8 cellular contexts compared by ENCODE assay signal in genomic region chr1:151059342-151060240, GRCh38. TPM values are rescaled to one million over a fixed set of nuclear protein-coding genes. Genes with fewer than 3 reads are reported as not detected.
A peak's percentile ranks its signal among the peaks of the same experiment; 100 is the strongest.
DNase-seq lines count a peak whose midpoint lies in the region; ATAC-seq and TF ChIP-seq lines count a peak whose summit lies in the region.

Gene CDC42SE1 (minus strand): TSS chr1:151059622. CDS start chr1:151055730, 3,892 bp downstream.

- H3K27ac ChIP-seq in KOPT-K1 (ENCODE audit: low read depth, low read length, poor library complexity, severe bottlenecking) (peak within 1 kb of the TSS; percentile 84), RWPE1 (peak within 1 kb of the TSS; percentile 88), stomach (peak within 1 kb of the TSS; percentile 96 to 99 (median 97))

- H3K4me1 Mint-ChIP-seq in activated T-helper 2 cell treated with anti-CD3 and anti-CD28 coated beads, Interferon-gamma antibody, Interleukin-2, Interleukin-4, amounts not matched to agents 10 μg/mL and 5 μg/mL and 100 μg/mL, durations not matched to agents 14 hours and 24 hours and 36 hours (ENCODE audit: low read depth) = peaks cover 60% of the 10 kb centered on the region
- H3K4me1 Mint-ChIP-seq in nephron progenitor cell = peaks cover 80% of the 10 kb centered on the region

- H3K9me3 ChIP-seq in KOPT-K1 (ENCODE audit: insufficient read depth, low read length, poor library complexity, severe bottlenecking) (no peaks in the 10 kb centered on the region), stomach (no peaks in the 10 kb centered on the region)

- TF ChIP-seq EP300 in stomach (IDR thresholded peaks at IDR 0.05) = no peak

- POLR2A ChIA-PET in RWPE1 (lab: Yijun Ruan, JAX; ENCODE audit: low non-redundant PET) = interaction anchor here (1.1 kb wide), 1 partner anchor 11 kb away, joined by 7 read pairs; the partner anchor contains the start of gene C1orf56

- H3K4me3 ChIP-seq in fibroblast of the aortic adventitia (ENCODE audit: low read depth, low read length) (peak within 1 kb of the TSS; percentile 89), stomach (peak within 1 kb of the TSS; percentile 77 to 98 (median 83))

- no peaks in the 10 kb centered on the region for H3K9me3 Mint-ChIP-seq in activated T-helper 2 cell treated with anti-CD3 and anti-CD28 coated beads, Interferon-gamma antibody, Interleukin-2, Interleukin-4, amounts not matched to agents 10 μg/mL and 5 μg/mL and 100 μg/mL, durations not matched to agents 14 hours and 24 hours and 36 hours
- no peaks in the 10 kb centered on the region for H3K9me3 Mint-ChIP-seq in nephron progenitor cell

- H3K36me3 Mint-ChIP-seq in activated T-helper 2 cell treated with anti-CD3 and anti-CD28 coated beads, Interferon-gamma antibody, Interleukin-2, Interleukin-4, amounts not matched to agents 10 μg/mL and 5 μg/mL and 100 μg/mL, durations not matched to agents 14 hours and 24 hours and 36 hours (ENCODE audit: low read depth) = peaks cover 49% of the 10 kb centered on the region
- H3K36me3 Mint-ChIP-seq in nephron progenitor cell (ENCODE audit: low read depth) = peaks cover 34% of the 10 kb centered on the region

- intact Hi-C loops in activated T-helper 2 cell treated with anti-CD3 and anti-CD28 coated beads, Interferon-gamma antibody, Interleukin-2, Interleukin-4, amounts not matched to agents 10 μg/mL and 5 μg/mL and 100 μg/mL, durations not matched to agents 14 hours and 24 hours and 36 hours (cut with micrococcal nuclease) = loop anchor here (1.0 to 10.0 kb wide), 5 partner anchors 11 to 945 kb away; partner anchors contain the start of genes GABPB2 and TNFAIP8L2
- intact Hi-C loops in stomach (cut with DNase I; ENCODE audit: low total_unique reads) = no loop called here

- peak; percentile 67 for ATAC-seq in GM21717 (IDR thresholded peaks at IDR 0.05; ENCODE audit: unreplicated experiment)

- peak within 1 kb of the TSS; percentile 90 for H3K4me3 Mint-ChIP-seq in activated T-helper 2 cell treated with anti-CD3 and anti-CD28 coated beads, Interferon-gamma antibody, Interleukin-2, Interleukin-4, amounts not matched to agents 10 μg/mL and 5 μg/mL and 100 μg/mL, durations not matched to agents 14 hours and 24 hours and 36 hours (ENCODE audit: low read depth)
- H3K4me3 Mint-ChIP-seq in nephron progenitor cell = peak within 1 kb of the TSS; percentile 87

- DNase-seq in DMS79 treated with DMSO at 0.1 percent for 48 hours (lab: John Stamatoyannopoulos, UW) (peak; percentile 65), RWPE1 (ENCODE audit: low spot score) (peak; percentile 85), fibroblast of the aortic adventitia (ENCODE audit: low read depth) (peak; percentile 73), nephron progenitor cell (peak; percentile 84), stomach (peak; percentile 83)
- DNase-seq in activated T-helper 2 cell treated with anti-CD3 and anti-CD28 coated beads, Interferon-gamma antibody, Interleukin-2, Interleukin-4, amounts not matched to agents 10 μg/mL and 5 μg/mL and 100 μg/mL, durations not matched to agents 14 hours and 24 hours and 36 hours (ENCODE audit: low spot score) = peak; percentile 82

- peaks cover 28 to 60% (median 50%) of the 10 kb centered on the region in 4 donors for H3K4me1 ChIP-seq in stomach

- no peaks in the 10 kb centered on the region for H3K27me3 ChIP-seq in stomach

- peak within 1 kb of the TSS; percentile 96 for H3K27ac Mint-ChIP-seq in activated T-helper 2 cell treated with anti-CD3 and anti-CD28 coated beads, Interferon-gamma antibody, Interleukin-2, Interleukin-4, amounts not matched to agents 10 μg/mL and 5 μg/mL and 100 μg/mL, durations not matched to agents 14 hours and 24 hours and 36 hours
- H3K27ac Mint-ChIP-seq in nephron progenitor cell = peak within 1 kb of the TSS; percentile 87

- CTCF ChIA-PET in RWPE1 (lab: Yijun Ruan, JAX) = interaction anchor here (0.6 to 1.9 kb wide), 8 partner anchors 11 to 364 kb away, joined by 3 to 8 read pairs (median 4); partner anchors contain the start of genes C1orf56 and GABPB2

- 0% methylated on average over 17 to 53 of the region's 53 CpGs for WGBS in stomach, 5 donors

- H3K36me3 ChIP-seq in KOPT-K1 (ENCODE audit: insufficient read depth, low read length) = peaks cover 15% of the 10 kb centered on the region
- H3K36me3 ChIP-seq in stomach = peaks cover 11 to 22% (median 17%) of the 10 kb centered on the region in 4 donors

- peak in 2 of 4 donors; percentile 57 to 65 for TF ChIP-seq POLR2A in stomach (IDR thresholded peaks at IDR 0.05)

- peak; percentile 88 for TF ChIP-seq CTCF in RWPE1 (conservative IDR thresholded peaks at IDR 0.05; ENCODE audit: low read depth)
- TF ChIP-seq CTCF in fibroblast of the aortic adventitia (IDR thresholded peaks at IDR 0.05; ENCODE audit: insufficient read depth, low read length) = peak; percentile 87
- TF ChIP-seq CTCF in nephron progenitor cell (IDR thresholded peaks at IDR 0.05) = peak; percentile 73
- peak in 6 of 7 experiments; percentile 27 to 93 (median 84) for TF ChIP-seq CTCF in stomach (IDR thresholded peaks at IDR 0.05)

- H3K27me3 Mint-ChIP-seq in activated T-helper 2 cell treated with anti-CD3 and anti-CD28 coated beads, Interferon-gamma antibody, Interleukin-2, Interleukin-4, amounts not matched to agents 10 μg/mL and 5 μg/mL and 100 μg/mL, durations not matched to agents 14 hours and 24 hours and 36 hours (ENCODE audit: low read depth) = no peaks in the 10 kb centered on the region
- H3K27me3 Mint-ChIP-seq in nephron progenitor cell (ENCODE audit: low read depth, poor library complexity) = no peaks in the 10 kb centered on the region

RNA-seq across cellular contexts. Expression of gene CDC42SE1, which starts in this region (rescaled TPM):
- total RNA-seq in activated T-helper 2 cell treated with anti-CD3 and anti-CD28 coated beads, Interferon-gamma antibody, Interleukin-2, Interleukin-4, amounts not matched to agents 10 μg/mL and 5 μg/mL and 100 μg/mL, durations not matched to agents 14 hours and 24 hours and 36 hours = 176 TPM in 2 replicates
- total RNA-seq in fibroblast of the aortic adventitia (ENCODE audit: low replicate concordance) (33.8 and 42.3 TPM in 2 replicates), stomach (10 to 100 TPM; 28.1 to 90.3 (median 52.5) TPM)
- 10 to 100 TPM; 41.6 to 49.2 (median 47.1) TPM for polyA plus RNA-seq in stomach

Comparison
In these comparisons a context has a peak if more than half of its experiments do, and no peak if none do; other contexts are left out.
1. Peak in every context shown above with its lines: DNase-seq, ATAC-seq, H3K4me3 ChIP-seq and H3K27ac ChIP-seq.